In genomic region chr6:38387994-38388393, GRCh38 we compare ENCODE assay signal across 15 cellular contexts.
DNase-seq lines count a peak whose midpoint lies in the region; TF ChIP-seq lines count a peak whose summit lies in the region.
"Had no signal": no experiment of that assay in that cellular context is flagged by ENCODE, and none has a peak within 500 bp of the region (broad histone marks: within the 10 kb centered on the region; RNA-seq: fewer than 3 reads in every experiment).

No MANE protein-coding gene starts in this region.

- no peak overlapping the region for H3K9ac ChIP-seq in fibroblast of lung (ENCODE audit: insufficient read depth, low read length)

- H3K79me2 ChIP-seq in fibroblast of lung (ENCODE audit: control insufficient read depth, insufficient read depth, low read length) = no peaks in the 10 kb centered on the region

- no peak overlapping the region for H3K4me3 ChIP-seq in fibroblast of lung (replicated peaks in 1 of 4; ENCODE audit: control extremely low read depth in 1 of 4, insufficient read depth in 1 of 4, low read depth in 3 of 4, low read length in 4 of 4)
- H3K4me3 ChIP-seq: suprapubic skin had no signal

- H2AFZ ChIP-seq in fibroblast of lung (ENCODE audit: low read length) = no peak overlapping the region

- H3K4me2 ChIP-seq in fibroblast of lung (ENCODE audit: extremely low read depth, insufficient read depth, low read length) = no peak overlapping the region

- DNase-seq in AML-193 (lab: John Stamatoyannopoulos, UW) (peak; percentile 38 to 45), LHCN-M2 (ENCODE audit: low read depth) (peak; percentile 16), fibroblast of lung (ENCODE audit: low read depth in 2 of 2) (peak; percentile 57 to 84), myocyte (ENCODE audit: low read depth) (peak; percentile 39), ACHN (no peak), RWPE1 (ENCODE audit: low spot score) (no peak), HuH-7 (ENCODE audit: low spot score) (no peak)
- DNase-seq in effector CD8-positive, alpha-beta T cell (lab: John Stamatoyannopoulos, UW) = no peak
- DNase-seq: activated CD4-positive, alpha-beta T cell treated with anti-CD3 and anti-CD28 coated beads, Interleukin-2, amount 10 ng/mL, durations not matched to agents 7 days and 5 days; BE2C; NCI-H2081 treated with DMSO at 0.1 percent for 48 hours; NCI-H524 treated with DMSO at 0.1 percent for 48 hours; PC-3; stimulated activated CD4-positive, alpha-beta T cell treated with anti-CD3 and anti-CD28 coated beads, Interleukin-1b, Interleukin-23, amount 100 ng/mL, for 48 hours had no signal

- POLR2A ChIA-PET in RWPE1 (lab: Yijun Ruan, JAX; ENCODE audit: low non-redundant PET) = no interaction called here

- CTCF ChIA-PET in RWPE1 (lab: Yijun Ruan, JAX) = interaction anchor here (0.5 to 0.6 kb wide), 2 partner anchors 279 to 976 kb away, joined by 3 read pairs; no protein-coding TSS in a partner anchor

- H4K20me1 ChIP-seq in fibroblast of lung (ENCODE audit: control insufficient read depth, extremely low read depth, insufficient read depth, low read length) = no peaks in the 10 kb centered on the region

- in situ Hi-C loops in ACHN (cut with HindIII; ENCODE audit: low pct_ligation_motif_present, low pct_unique_long_range_greater_than_20kb, low sequenced_read_pairs) = no loop called here

- H3K27me3 ChIP-seq in fibroblast of lung (ENCODE audit: control insufficient read depth, insufficient read depth, low read length) = no peaks in the 10 kb centered on the region
- H3K27me3 ChIP-seq: BE2C, suprapubic skin had no signal

- H3K27ac ChIP-seq in fibroblast of lung (ENCODE audit: insufficient read depth, low read length) (no peak overlapping the region), RWPE1 (no peak overlapping the region)
- H3K27ac ChIP-seq: suprapubic skin had no signal

- H3K4me1 ChIP-seq in fibroblast of lung (ENCODE audit: control insufficient read depth, extremely low read depth, insufficient read depth, low read length) = peaks cover 7% of the 10 kb centered on the region

- H3K36me3 ChIP-seq in fibroblast of lung (ENCODE audit: control insufficient read depth, insufficient read depth, low read length) = no peaks in the 10 kb centered on the region
- H3K36me3 ChIP-seq: BE2C, suprapubic skin had no signal

- TF ChIP-seq CTCF in fibroblast of lung (conservative IDR thresholded peaks at IDR 0.05 in 1 of 2, IDR thresholded peaks at IDR 0.05 in 1 of 2; ENCODE audit: low read depth in 1 of 2, low read length in 2 of 2) (no peak), RWPE1 (conservative IDR thresholded peaks at IDR 0.05; ENCODE audit: low read depth) (no peak)

- H3K9me3 ChIP-seq in fibroblast of lung (ENCODE audit: control insufficient read depth, insufficient read depth, low read depth, low read length) = no peaks in the 10 kb centered on the region
- H3K9me3 ChIP-seq: BE2C, suprapubic skin had no signal

Comparison
In these comparisons a context has a peak if more than half of its experiments do, and no peak if none do; other contexts are left out.
1. DNase-seq: peak in AML-193 (2 of 2), LHCN-M2 (single experiment), fibroblast of lung (2 of 2) and myocyte (single experiment); none in ACHN (single experiment), RWPE1 (single experiment), effector CD8-positive, alpha-beta T cell (single experiment) and HuH-7 (single experiment).